ENCODE assay signal across 30 cellular contexts in the genomic region with DNA sequence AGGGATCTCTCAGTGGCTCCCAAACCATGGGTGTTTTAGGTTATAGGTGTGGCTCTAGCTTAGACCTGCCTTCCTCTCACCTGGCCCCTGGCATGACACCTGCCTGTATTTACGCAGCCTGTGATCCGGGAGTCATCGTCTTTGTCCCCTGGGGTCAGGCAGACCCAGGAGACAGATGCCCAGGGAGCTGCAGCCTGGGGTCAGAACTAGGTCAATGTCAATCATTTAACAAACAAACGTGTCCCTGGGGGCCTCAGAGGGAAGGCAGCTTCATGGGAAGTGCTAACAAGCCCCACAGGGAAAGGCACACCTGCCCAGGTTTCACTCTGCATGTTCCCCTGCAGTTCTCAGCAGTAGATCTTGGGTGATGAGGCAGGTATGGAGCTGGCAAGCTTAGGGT.
DNase-seq lines count a peak whose midpoint lies in the region; ATAC-seq and TF ChIP-seq lines count a peak whose summit lies in the region.
"Had no signal": no experiment of that assay in that cellular context is flagged by ENCODE, and none has a peak within 500 bp of the region (broad histone marks: within the 10 kb centered on the region; RNA-seq: fewer than 3 reads in every experiment).

No MANE protein-coding gene starts in this region.

- H3K4me1 Mint-ChIP-seq in nephron: peaks cover 35% of the 10 kb centered on the region
- peaks cover 8% of the 10 kb centered on the region for H3K4me1 Mint-ChIP-seq in stimulated activated memory B cell treated with anti-CD40 and anti-IgM and Interleukin-4, amounts not matched to agents 10 μg/mL and 1 μg/mL and 100 μg/mL, for 72 hours
- H3K4me1 Mint-ChIP-seq: activated B cell treated with CpG ODN at 0.5 μM for 24 hours had no signal

- no peak overlapping the region for H3K4me3 Mint-ChIP-seq in nephron
- H3K4me3 Mint-ChIP-seq in stimulated activated memory B cell treated with anti-CD40 and anti-IgM and Interleukin-4, amounts not matched to agents 10 μg/mL and 1 μg/mL and 100 μg/mL, for 72 hours: no peak overlapping the region
- H3K4me3 Mint-ChIP-seq: activated B cell treated with CpG ODN at 0.5 μM for 24 hours; activated naive CD8-positive, alpha-beta T cell; CD14-positive monocyte; dendritic cell treated with granulocyte-macrophage colony-stimulating factor and Interleukin-4, amounts not matched to agents 40 ng/mL and 50 ng/mL, for 4 days; HFFc6; mesothelial cell of epicardium; naive thymus-derived CD4-positive, alpha-beta T cell; stimulated activated naive B cell treated with anti-CD40 and anti-IgM and Interleukin-4, amounts not matched to agents 10 μg/mL and 1 μg/mL and 100 μg/mL, for 72 hours had no signal

- H3K9me3 Mint-ChIP-seq in nephron: no peaks in the 10 kb centered on the region
- H3K9me3 Mint-ChIP-seq in stimulated activated memory B cell treated with anti-CD40 and anti-IgM and Interleukin-4, amounts not matched to agents 10 μg/mL and 1 μg/mL and 100 μg/mL, for 72 hours: no peaks in the 10 kb centered on the region
- H3K9me3 Mint-ChIP-seq: activated B cell treated with CpG ODN at 0.5 μM for 24 hours; CD14-positive monocyte; dendritic cell treated with granulocyte-macrophage colony-stimulating factor and Interleukin-4, amounts not matched to agents 40 ng/mL and 50 ng/mL, for 4 days; HFFc6; mesothelial cell of epicardium; stimulated activated naive B cell treated with anti-CD40 and anti-IgM and Interleukin-4, amounts not matched to agents 10 μg/mL and 1 μg/mL and 100 μg/mL, for 72 hours had no signal

- peak; percentile 26 for DNase-seq in DMS153 treated with DMSO at 0.1 percent for 48 hours (lab: John Stamatoyannopoulos, UW; ENCODE audit: unreplicated experiment)
- DNase-seq in NCI-H1417 (lab: John Stamatoyannopoulos, UW): peak; percentile 7 to 96 (median 85)
- peak; percentile 40 for DNase-seq in NCI-H510A (lab: John Stamatoyannopoulos, UW)
- DNase-seq in amniotic stem cell (lab: John Stamatoyannopoulos, UW): no peak
- DNase-seq: activated B cell treated with CpG ODN at 0.5 μM for 24 hours; activated CD4-positive, alpha-beta T cell treated with anti-CD3 and anti-CD28 coated beads, Interleukin-2, amount 50 U/mL, for 48 hours; activated CD8-positive, alpha-beta memory T cell treated with anti-CD3 and anti-CD28 coated beads, Interleukin-2, amount 50 U/mL, for 48 hours; central memory CD4-positive, alpha-beta T cell; HFFc6; islet precursor cell; KG1; left ventricle myocardium superior; naive thymus-derived CD4-positive, alpha-beta T cell; NCI-H2029; retina; SHP77; spleen; stimulated activated CD4-positive, alpha-beta T cell treated with anti-CD3 and anti-CD28 coated beads, Interleukin-4, amount 100 ng/mL, for 1 hour; stimulated activated naive B cell treated with anti-CD40 and anti-IgM and Interleukin-4, amounts not matched to agents 10 μg/mL and 1 μg/mL and 100 μg/mL, for 72 hours; SW 1271; T1000; testis; uterus had no signal

- no peak for TF ChIP-seq CTCF in nephron (IDR thresholded peaks at IDR 0.05; ENCODE audit: unreplicated experiment in 3 of 3)

- no peaks in the 10 kb centered on the region for H3K36me3 Mint-ChIP-seq in nephron (ENCODE audit: low read depth)
- no peaks in the 10 kb centered on the region for H3K36me3 Mint-ChIP-seq in stimulated activated memory B cell treated with anti-CD40 and anti-IgM and Interleukin-4, amounts not matched to agents 10 μg/mL and 1 μg/mL and 100 μg/mL, for 72 hours
- H3K36me3 Mint-ChIP-seq: naive thymus-derived CD4-positive, alpha-beta T cell; stimulated activated naive B cell treated with anti-CD40 and anti-IgM and Interleukin-4, amounts not matched to agents 10 μg/mL and 1 μg/mL and 100 μg/mL, for 72 hours had no signal

- peaks cover 7% of the 10 kb centered on the region for H3K27me3 Mint-ChIP-seq in nephron (ENCODE audit: low read depth)
- peaks cover 45% of the 10 kb centered on the region for H3K27me3 Mint-ChIP-seq in stimulated activated memory B cell treated with anti-CD40 and anti-IgM and Interleukin-4, amounts not matched to agents 10 μg/mL and 1 μg/mL and 100 μg/mL, for 72 hours
- H3K27me3 Mint-ChIP-seq: dendritic cell treated with granulocyte-macrophage colony-stimulating factor and Interleukin-4, amounts not matched to agents 40 ng/mL and 50 ng/mL, for 4 days had no signal

- peak overlapping the region in 2 of 3 experiments; percentile 68 to 95 for H3K27ac Mint-ChIP-seq in nephron
- no peak overlapping the region for H3K27ac Mint-ChIP-seq in stimulated activated memory B cell treated with anti-CD40 and anti-IgM and Interleukin-4, amounts not matched to agents 10 μg/mL and 1 μg/mL and 100 μg/mL, for 72 hours
- H3K27ac Mint-ChIP-seq: activated B cell treated with CpG ODN at 0.5 μM for 24 hours; activated naive CD8-positive, alpha-beta T cell; dendritic cell treated with granulocyte-macrophage colony-stimulating factor and Interleukin-4, amounts not matched to agents 40 ng/mL and 50 ng/mL, for 4 days; HFFc6; mesothelial cell of epicardium; naive thymus-derived CD4-positive, alpha-beta T cell; stimulated activated naive B cell treated with anti-CD40 and anti-IgM and Interleukin-4, amounts not matched to agents 10 μg/mL and 1 μg/mL and 100 μg/mL, for 72 hours had no signal

- no peak for ATAC-seq in HG03439 (IDR thresholded peaks at IDR 0.05; ENCODE audit: unreplicated experiment)
- no peak for ATAC-seq in stimulated activated memory B cell treated with anti-CD40 and anti-IgM and Interleukin-4, amounts not matched to agents 10 μg/mL and 1 μg/mL and 100 μg/mL, for 72 hours
- ATAC-seq: left ventricle myocardium superior; naive thymus-derived CD4-positive, alpha-beta T cell; stimulated activated naive B cell treated with anti-CD40 and anti-IgM and Interleukin-4, amounts not matched to agents 10 μg/mL and 1 μg/mL and 100 μg/mL, for 72 hours had no signal
